ENCODE assay signal across 8 cellular contexts in genomic region chr14:77498984-77499527, GRCh38. TPM values are rescaled to one million over a fixed set of nuclear protein-coding genes. Genes with fewer than 3 reads are reported as not detected.
DNase-seq lines count a peak whose midpoint lies in the region; ATAC-seq, FAIRE-seq and TF ChIP-seq lines count a peak whose summit lies in the region.

No MANE protein-coding gene starts in this region.

- H3K9me3 ChIP-seq in WERI-Rb-1 (ENCODE audit: severe bottlenecking): no peaks in the 10 kb centered on the region
- H3K9me3 ChIP-seq in left ventricle myocardium inferior (replicated peaks): peaks cover 12% of the 10 kb centered on the region
- no peaks in the 10 kb centered on the region for H3K9me3 ChIP-seq in small intestine (ENCODE audit: control insufficient read depth, low read depth)

- no peaks in the 10 kb centered on the region for H3K36me3 ChIP-seq in WERI-Rb-1
- H3K36me3 ChIP-seq in left ventricle myocardium inferior: peaks cover 5% of the 10 kb centered on the region
- no peaks in the 10 kb centered on the region for H3K36me3 ChIP-seq in small intestine (ENCODE audit: control insufficient read depth in 2 of 2, insufficient read depth in 2 of 2, low read length in 2 of 2)

- H3K4me1 Mint-ChIP-seq in MCF 10A (ENCODE audit: insufficient read depth, unreplicated experiment): no peaks in the 10 kb centered on the region

- CTCF ChIA-PET in MCF 10A (lab: Yijun Ruan, JAX): no interaction called here

- in situ Hi-C loops in T47D (cut with HindIII; ENCODE audit: low pct_unique_long_range_greater_than_20kb, low sequenced_read_pairs): no loop called here

- no peaks in the 10 kb centered on the region for H3K27me3 Mint-ChIP-seq in MCF 10A (ENCODE audit: insufficient read depth, unreplicated experiment)

- no peaks in the 10 kb centered on the region for H3K36me3 Mint-ChIP-seq in MCF 10A (ENCODE audit: insufficient read depth, unreplicated experiment)

- POLR2A ChIA-PET in MCF 10A (lab: Yijun Ruan, JAX): no interaction called here

- no TSS peak for BruUV-seq in MCF 10A (replicated peaks; lab: Mats Ljungman, UMichigan)

- WGBS in small intestine, 3 donors: 2 to 3% (median 3%) methylated on average over 34 to 53 of the region's 53 CpGs

- H3K27ac Mint-ChIP-seq in MCF 10A (ENCODE audit: low read depth, unreplicated experiment): no peak overlapping the region

- DNase-seq in T47D (ENCODE audit: low read depth in 1 of 2, low spot score in 1 of 2) (peak; percentile 8 to 52), MCF 10A (ENCODE audit: unreplicated experiment) (no peak), WERI-Rb-1 (no peak), left ventricle myocardium inferior (no peak), small intestine (peak; percentile 7), cortex of kidney (lab: John Stamatoyannopoulos, UW) (no peak), NK-92 (lab: John Stamatoyannopoulos, UW; ENCODE audit: unreplicated experiment) (no peak)

- ATAC-seq in HG02884 (IDR thresholded peaks at IDR 0.05; ENCODE audit: unreplicated experiment): peak; percentile 16

- H3K4me3 ChIP-seq in WERI-Rb-1 (ENCODE audit: low read depth, low read length) (peak overlapping the region; percentile 65), left ventricle myocardium inferior (peak overlapping the region; percentile 69), small intestine (ENCODE audit: low read depth in 1 of 2, low read length in 2 of 2) (peak overlapping the region; percentile 37 to 59)

- FAIRE-seq in small intestine (lab: Jason Lieb, UNC): no peak

- no peaks in the 10 kb centered on the region for H3K9me3 Mint-ChIP-seq in MCF 10A (ENCODE audit: unreplicated experiment)

- no peak overlapping the region for H3K4me3 Mint-ChIP-seq in MCF 10A (ENCODE audit: unreplicated experiment)

- TF ChIP-seq CTCF in MCF 10A (IDR thresholded peaks at IDR 0.05; ENCODE audit: unreplicated experiment) (no peak), WERI-Rb-1 (IDR thresholded peaks at IDR 0.05; ENCODE audit: low read depth, low read length) (no peak), left ventricle myocardium inferior (IDR thresholded peaks at IDR 0.05; ENCODE audit: borderline replicate concordance) (no peak)

- H3K27ac ChIP-seq in WERI-Rb-1: no peak overlapping the region
- H3K27ac ChIP-seq in left ventricle myocardium inferior (replicated peaks): no peak overlapping the region
- no peak overlapping the region for H3K27ac ChIP-seq in small intestine (ENCODE audit: low read depth in 1 of 2, low read length in 1 of 2)

- intact Hi-C loops in MCF 10A (cut with micrococcal nuclease): no loop called here
- intact Hi-C loops in left ventricle myocardium inferior (cut with micrococcal nuclease): no loop called here

- H3K27me3 ChIP-seq in WERI-Rb-1 (ENCODE audit: insufficient read depth, low read depth, severe bottlenecking) (peaks cover 16% of the 10 kb centered on the region), left ventricle myocardium inferior (ENCODE audit: low read depth) (peaks cover 49% of the 10 kb centered on the region), small intestine (ENCODE audit: control insufficient read depth in 2 of 2, insufficient read depth in 2 of 2, low read length in 2 of 2) (peaks cover 3 to 17% of the 10 kb centered on the region in 2 donors)

- H3K4me1 ChIP-seq in left ventricle myocardium inferior: peaks cover 17% of the 10 kb centered on the region
- no peaks in the 10 kb centered on the region for H3K4me1 ChIP-seq in small intestine (ENCODE audit: control insufficient read depth in 2 of 2, insufficient read depth in 1 of 2, low read depth in 1 of 2, low read length in 1 of 2)

RNA-seq across cellular contexts. Expression of gene ISM2, which starts 0.4 kb away (rescaled TPM):
- total RNA-seq in MCF 10A (2022): not detected in 2 replicates
- not detected for total RNA-seq in left ventricle myocardium inferior
- under 1 TPM in 1 of 3 donors, not detected in 2; 0.01 TPM for polyA plus RNA-seq in small intestine

RNA-seq across cellular contexts. Expression of gene AHSA1, which starts 41.2 kb away (rescaled TPM):
- total RNA-seq in MCF 10A (2022) (77.7 and 78.5 TPM in 2 replicates), left ventricle myocardium inferior (183 TPM)
- 10 to 100 TPM; 57.3 to 90.8 (median 80.7) TPM for polyA plus RNA-seq in small intestine

RNA-seq across cellular contexts. Expression of gene VIPAS39, which starts 41.7 kb away (rescaled TPM):
- total RNA-seq in MCF 10A (2022) (18.7 and 19.8 TPM in 2 replicates), left ventricle myocardium inferior (14.9 TPM)
- polyA plus RNA-seq in small intestine: 10 to 100 TPM in 2 of 3 donors, 1 to 10 TPM in 1; 9.5 to 13.0 (median 12.5) TPM

Comparison
In these comparisons a context has a peak if more than half of its experiments do, and no peak if none do; other contexts are left out.
1. DNase-seq: peak in T47D (2 of 2) and small intestine (single experiment); none in MCF 10A (single experiment), WERI-Rb-1 (single experiment), left ventricle myocardium inferior (single experiment), cortex of kidney (single experiment) and NK-92 (single experiment).
2. Peak in every context shown above with its lines, with median percentiles within 50 percentile points of each other: H3K4me3 ChIP-seq.